8 cellular contexts compared by ENCODE assay signal in the genomic region with DNA sequence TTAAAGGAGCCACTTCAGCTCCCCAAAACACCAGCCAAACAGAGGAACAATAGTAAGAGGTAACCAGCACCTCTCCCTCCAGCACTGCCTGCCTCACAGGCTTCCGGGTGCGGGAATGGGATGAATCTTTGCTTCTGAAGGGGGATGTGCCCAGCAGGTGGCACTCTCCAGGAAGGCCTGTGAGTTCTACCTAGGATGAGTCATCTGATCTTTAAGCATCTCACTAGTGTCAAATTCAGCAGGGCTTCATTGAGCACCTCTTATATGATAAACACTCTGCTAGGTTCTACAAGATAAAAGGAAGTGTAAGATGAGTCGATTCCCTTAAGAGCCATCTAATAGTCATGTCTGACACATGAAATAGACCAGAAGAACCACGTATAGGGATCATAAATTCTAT.
DNase-seq lines count a peak whose midpoint lies in the region; ATAC-seq, FAIRE-seq and TF ChIP-seq lines count a peak whose summit lies in the region.

No MANE protein-coding gene starts in this region.

- H3K27me3 Mint-ChIP-seq in HFFc6 (ENCODE audit: insufficient read depth) = peaks cover 14% of the 10 kb centered on the region

- H3K27ac ChIP-seq in small intestine (ENCODE audit: low read depth in 1 of 2, low read length in 1 of 2) = no peak overlapping the region

- H3K27me3 ChIP-seq in small intestine (ENCODE audit: control insufficient read depth in 2 of 2, insufficient read depth in 2 of 2, low read length in 2 of 2) = no peaks in the 10 kb centered on the region

- H3K4me1 ChIP-seq in small intestine (ENCODE audit: control insufficient read depth in 2 of 2, insufficient read depth in 1 of 2, low read depth in 1 of 2, low read length in 1 of 2) = no peaks in the 10 kb centered on the region

- no peak overlapping the region for H3K4me3 Mint-ChIP-seq in HFFc6

- no peaks in the 10 kb centered on the region for H3K36me3 ChIP-seq in small intestine (ENCODE audit: control insufficient read depth in 2 of 2, insufficient read depth in 2 of 2, low read length in 2 of 2)

- peak; percentile 33 for TF ChIP-seq CTCF in D721Med (IDR thresholded peaks at IDR 0.05; ENCODE audit: insufficient read depth, missing control alignments)
- peak; percentile 74 for TF ChIP-seq CTCF in HFFc6 (IDR thresholded peaks at IDR 0.05)
- peak; percentile 38 for TF ChIP-seq CTCF in foreskin fibroblast (IDR thresholded peaks at IDR 0.05; ENCODE audit: low read depth, low read length)

- no peak overlapping the region for H3K27ac Mint-ChIP-seq in HFFc6

- WGBS in small intestine, 3 donors = 42 to 81% (median 51%) methylated on average over 4 of the region's 4 CpGs

- ATAC-seq in GM19397 (IDR thresholded peaks at IDR 0.05; ENCODE audit: unreplicated experiment) (no peak), HG02610 (IDR thresholded peaks at IDR 0.05; ENCODE audit: unreplicated experiment) (no peak), GM21825 (IDR thresholded peaks at IDR 0.05; ENCODE audit: unreplicated experiment) (no peak)

- DNase-seq in D721Med (ENCODE audit: insufficient read length, low spot score) = no peak
- peak; percentile 30 for DNase-seq in HFFc6
- DNase-seq in RCC 7860 (ENCODE audit: low spot score) = peak; percentile 68
- DNase-seq in foreskin fibroblast = peak in 1 of 2 donors; percentile 16
- DNase-seq in small intestine = peak; percentile 86

- no peaks in the 10 kb centered on the region for H3K9me3 ChIP-seq in small intestine (ENCODE audit: control insufficient read depth, low read depth)

- no peaks in the 10 kb centered on the region for H3K9me3 Mint-ChIP-seq in HFFc6

- H3K36me3 Mint-ChIP-seq in HFFc6 (ENCODE audit: low read depth) = no peaks in the 10 kb centered on the region

- FAIRE-seq in D721Med (lab: Jason Lieb, UNC) (no peak), RCC 7860 (lab: Jason Lieb, UNC) (peak; percentile 77), small intestine (lab: Jason Lieb, UNC) (no peak)

- H3K4me3 ChIP-seq in foreskin fibroblast (ENCODE audit: low read depth in 1 of 2, low read length in 2 of 2) (no peak overlapping the region), small intestine (ENCODE audit: low read depth in 1 of 2, low read length in 2 of 2) (no peak overlapping the region)

- no peaks in the 10 kb centered on the region for H3K4me1 Mint-ChIP-seq in HFFc6 (ENCODE audit: low read depth)
